In genomic region chr19:13330285-13330684, GRCh38 we compare ENCODE assay signal across 30 cellular contexts.
DNase-seq lines count a peak whose midpoint lies in the region; ATAC-seq, FAIRE-seq and TF ChIP-seq lines count a peak whose summit lies in the region.
"Had no signal": no experiment of that assay in that cellular context is flagged by ENCODE, and none has a peak within 500 bp of the region (broad histone marks: within the 10 kb centered on the region; RNA-seq: fewer than 3 reads in every experiment).

No MANE protein-coding gene starts in this region.

- ATAC-seq in HepG2: no peak
- ATAC-seq in right lobe of liver: no peak
- no peak for ATAC-seq in K562
- ATAC-seq: A549; CD8-positive, alpha-beta T cell had no signal

- H3K9ac ChIP-seq in HepG2 (ENCODE audit: insufficient read depth, low read depth, low read length) (no peak overlapping the region), K562 (ENCODE audit: insufficient read depth in 1 of 2, low read depth in 2 of 2, low read length in 2 of 2) (no peak overlapping the region)
- H3K9ac ChIP-seq: BLaER1; BLaER1 treated with 17β-estradiol and CSF1 and Interleukin-3, amounts not matched to agents 10 nM and 100 nM had no signal

- POLR2A ChIA-PET in HepG2 (lab: Yijun Ruan, JAX) (no interaction called here), K562 (lab: Yijun Ruan, JAX) (interaction anchor here (0.7 kb wide), 1 partner anchor 48 kb away, joined by 3 read pairs; no protein-coding TSS in a partner anchor)

- no TSS peak for BruUV-seq in HepG2 (replicated peaks; lab: Mats Ljungman, UMichigan)
- no TSS peak for BruUV-seq in K562 (replicated peaks; lab: Mats Ljungman, UMichigan)

- H3K36me3 ChIP-seq in HepG2 (replicated peaks in 1 of 2; ENCODE audit: control insufficient read depth in 1 of 2, insufficient read depth in 2 of 2, low read length in 2 of 2) (no peaks in the 10 kb centered on the region), right lobe of liver (no peaks in the 10 kb centered on the region), K562 (ENCODE audit: control insufficient read depth, insufficient read depth, low read length) (no peaks in the 10 kb centered on the region)
- H3K36me3 ChIP-seq: BE2C; BLaER1; BLaER1 treated with 17β-estradiol and CSF1 and Interleukin-3, amounts not matched to agents 10 nM and 100 nM had no signal

- H3K4me2 ChIP-seq in HepG2 (ENCODE audit: low read depth, low read length) (no peak overlapping the region), K562 (ENCODE audit: insufficient read depth, low read length) (no peak overlapping the region)
- H3K4me2 ChIP-seq: A549; BLaER1; BLaER1 treated with 17β-estradiol and CSF1 and Interleukin-3, amounts not matched to agents 10 nM and 100 nM had no signal

- intact Hi-C loops in HepG2 (cut with micrococcal nuclease; ENCODE audit: unreplicated experiment) (no loop called here), right lobe of liver (cut with DNase I) (no loop called here), K562 (cut with micrococcal nuclease) (no loop called here)

- CTCF ChIA-PET in HepG2 (lab: Yijun Ruan, JAX; ENCODE audit: low intra/inter-chr PET ratio, low total read pairs) (no interaction called here), K562 (lab: Yijun Ruan, JAX; ENCODE audit: low intra/inter-chr PET ratio) (interaction anchor here (0.7 kb wide), 1 partner anchor 806 kb away, joined by 3 read pairs; no protein-coding TSS in a partner anchor)

- FAIRE-seq in HepG2 (lab: Jason Lieb, UNC): no peak
- FAIRE-seq in K562 (lab: Jason Lieb, UNC): no peak
- FAIRE-seq: A204.1, A549, D721Med had no signal

- H2AFZ ChIP-seq in HepG2 (ENCODE audit: low read length) (no peak overlapping the region), K562 (ENCODE audit: low read depth, low read length) (no peak overlapping the region)

- TF ChIP-seq POLR2A in HepG2 (IDR thresholded peaks at IDR 0.05; ENCODE audit: insufficient read depth in 1 of 2, low read depth in 2 of 2, low read length in 2 of 2): no peak
- TF ChIP-seq POLR2A in right lobe of liver (IDR thresholded peaks at IDR 0.05): no peak
- TF ChIP-seq POLR2A in K562 (conservative IDR thresholded peaks at IDR 0.05): no peak

- TF ChIP-seq RAD21 in HepG2 (CRISPR knock-in tag; IDR thresholded peaks at IDR 0.05) (no peak), K562 (CRISPR knock-in tag; conservative IDR thresholded peaks at IDR 0.05 in 1 of 2, IDR thresholded peaks at IDR 0.05 in 1 of 2) (no peak)

- no peak overlapping the region for H3K4me3 ChIP-seq in HepG2 (replicated peaks in 1 of 3; ENCODE audit: insufficient read depth in 1 of 3, low read depth in 2 of 3, low read length in 3 of 3)
- no peak overlapping the region for H3K4me3 ChIP-seq in right lobe of liver
- no peak overlapping the region for H3K4me3 ChIP-seq in K562
- H3K4me3 ChIP-seq: A549; BLaER1; BLaER1 treated with 17β-estradiol and CSF1 and Interleukin-3, amounts not matched to agents 10 nM and 100 nM had no signal

- H3K9me1 ChIP-seq in K562 (ENCODE audit: control insufficient read depth, insufficient read depth, low read length): no peaks in the 10 kb centered on the region

- H3K27ac ChIP-seq in HepG2 (ENCODE audit: extremely low read length, insufficient read depth, low read length) (no peak overlapping the region), right lobe of liver (no peak overlapping the region), K562 (ENCODE audit: extremely low read depth, low read depth, low read length) (no peak overlapping the region)
- H3K27ac ChIP-seq: 22Rv1; A549; BLaER1; BLaER1 treated with 17β-estradiol and CSF1 and Interleukin-3, amounts not matched to agents 10 nM and 100 nM; C4-2B had no signal

- no peak for DNase-seq in HepG2 (ENCODE audit: low spot score)
- no peak for DNase-seq in right lobe of liver
- no peak for DNase-seq in K562 (ENCODE audit: extremely low read depth in 1 of 4, low spot score in 3 of 4)
- no peak for DNase-seq in NCI-H2227 treated with DMSO at 0.1 percent for 48 hours (lab: John Stamatoyannopoulos, UW)
- DNase-seq: 8988T; AML-193; BE2C; C1 segment of cervical spinal cord; Caco-2; Calu3; CD4-positive, alpha-beta memory T cell; CD4-positive, alpha-beta T cell; CD4-positive, CD25-positive, alpha-beta regulatory T cell; CD8-positive, alpha-beta memory T cell; CD8-positive, alpha-beta T cell; COR-L47; DMS 273 treated with DMSO at 0.1 percent for 48 hours; DMS153; DMS53; DMS79; DMS79 treated with DMSO at 0.1 percent for 48 hours; DND-41; EL had no signal

- H3K27me3 ChIP-seq in HepG2 (ENCODE audit: control insufficient read depth in 1 of 2, insufficient read depth in 2 of 2, low read length in 2 of 2) (no peaks in the 10 kb centered on the region), right lobe of liver (no peaks in the 10 kb centered on the region), K562 (ENCODE audit: control insufficient read depth in 2 of 2, insufficient read depth in 2 of 2, low read length in 2 of 2) (peaks cover 0 to 26% of the 10 kb centered on the region in 2 experiments; a peak in 3 of 5 replicates)
- H3K27me3 ChIP-seq: BE2C; BLaER1; BLaER1 treated with 17β-estradiol and CSF1 and Interleukin-3, amounts not matched to agents 10 nM and 100 nM had no signal

- 48% methylated on average over 6 of the region's 6 CpGs for WGBS in HepG2 (ENCODE audit: low lambda C conversion rate)
- 85% methylated on average over 6 of the region's 6 CpGs for WGBS in right lobe of liver (ENCODE audit: insufficient coverage, low coverage, low lambda C conversion rate, missing lambda C conversion rate)
- WGBS in K562 (ENCODE audit: insufficient coverage, low coverage, missing lambda C conversion rate): 1% methylated on average over 6 of the region's 6 CpGs

- H3K79me2 ChIP-seq in HepG2 (ENCODE audit: insufficient read depth, low read length) (no peaks in the 10 kb centered on the region), K562 (ENCODE audit: control insufficient read depth, insufficient read depth, low read length) (no peaks in the 10 kb centered on the region)

- H3K9me3 ChIP-seq in HepG2 (ENCODE audit: low read length) (peaks cover 4% of the 10 kb centered on the region; the same call in 1 of the 2 replicates), right lobe of liver (no peaks in the 10 kb centered on the region), K562 (replicated peaks; ENCODE audit: control insufficient read depth, insufficient read depth, low read depth, low read length) (no peaks in the 10 kb centered on the region)
- H3K9me3 ChIP-seq: BE2C, Caco-2 had no signal

- H4K20me1 ChIP-seq in HepG2 (ENCODE audit: insufficient read depth, low read length): no peaks in the 10 kb centered on the region
- H4K20me1 ChIP-seq in K562 (replicated peaks; ENCODE audit: control insufficient read depth, insufficient read depth, low read length): no peaks in the 10 kb centered on the region
- H4K20me1 ChIP-seq: BLaER1; BLaER1 treated with 17β-estradiol and CSF1 and Interleukin-3, amounts not matched to agents 10 nM and 100 nM had no signal

- in situ Hi-C loops in HepG2 (cut with HindIII; ENCODE audit: extremely low pct_ligation_motif_present, low pct_unique_long_range_greater_than_20kb): no loop called here
- in situ Hi-C loops in K562 (cut with MboI): no loop called here

- no peak for TF ChIP-seq CTCF in HepG2 (CRISPR knock-in tag; IDR thresholded peaks at IDR 0.05)
- TF ChIP-seq CTCF in right lobe of liver (IDR thresholded peaks at IDR 0.05): no peak
- TF ChIP-seq CTCF in K562 (IDR thresholded peaks at IDR 0.05 in 2 of 3, conservative IDR thresholded peaks at IDR 0.05 in 1 of 3; ENCODE audit: insufficient read depth in 2 of 3, low read depth in 1 of 3, low read length in 3 of 3): no peak

- no peaks in the 10 kb centered on the region for H3K4me1 ChIP-seq in HepG2 (ENCODE audit: insufficient read depth, low read length)
- no peaks in the 10 kb centered on the region for H3K4me1 ChIP-seq in right lobe of liver
- no peaks in the 10 kb centered on the region for H3K4me1 ChIP-seq in K562 (replicated peaks in 1 of 2; ENCODE audit: control insufficient read depth in 2 of 2, insufficient read depth in 2 of 2, low read length in 2 of 2)
- H3K4me1 ChIP-seq: A549; BE2C; BLaER1; BLaER1 treated with 17β-estradiol and CSF1 and Interleukin-3, amounts not matched to agents 10 nM and 100 nM; Caco-2 had no signal

- TF ChIP-seq EP300 in HepG2 (IDR thresholded peaks at IDR 0.05; ENCODE audit: low read depth in 2 of 2, low read length in 2 of 2): no peak
- no peak for TF ChIP-seq EP300 in HepG2 (CRISPR knock-in tag; IDR thresholded peaks at IDR 0.05; ENCODE audit: borderline replicate concordance)
- TF ChIP-seq EP300 in K562 (IDR thresholded peaks at IDR 0.05; ENCODE audit: low read length): no peak

TF ChIP-seq in HepG2, 621 proteins besides CTCF, POLR2A, EP300 and RAD21:
- TF ChIP-seq ZNF879 (CRISPR knock-in tag; IDR thresholded peaks at IDR 0.05): no peak
- TF ChIP-seq CEBPB (IDR thresholded peaks at IDR 0.05; ENCODE audit: borderline replicate concordance, low read depth, low read length): no peak
- peak; percentile 58 for TF ChIP-seq ZNF629 (CRISPR knock-in tag; conservative IDR thresholded peaks at IDR 0.05)
- TF ChIP-seq NFIC (IDR thresholded peaks at IDR 0.05; ENCODE audit: low read length): no peak

TF ChIP-seq in K562, 482 proteins besides CTCF, POLR2A, EP300 and RAD21 (continues in another document):
- TF ChIP-seq SRSF9 (IDR thresholded peaks at IDR 0.05; ENCODE audit: borderline replicate concordance, low read depth, low read length): no peak
- TF ChIP-seq THRB (CRISPR knock-in tag; conservative IDR thresholded peaks at IDR 0.05): no peak
- no peak for TF ChIP-seq SNIP1 (IDR thresholded peaks at IDR 0.05; ENCODE audit: low read depth)
- TF ChIP-seq RBM25 (IDR thresholded peaks at IDR 0.05; ENCODE audit: low read depth, low read length, severe bottlenecking): peak; percentile 89
- no peak for TF ChIP-seq NCOR1 (IDR thresholded peaks at IDR 0.05)
- TF ChIP-seq BCOR (IDR thresholded peaks at IDR 0.05): peak; percentile 62; the same call in 1 of the 2 replicates
- TF ChIP-seq E2F6 (IDR thresholded peaks at IDR 0.05; ENCODE audit: borderline replicate concordance in 1 of 2, extremely low read depth in 1 of 2, insufficient read depth in 1 of 2, insufficient read length in 1 of 2, low read depth in 1 of 2, low read length in 1 of 2, poor library complexity in 1 of 2, severe bottlenecking in 1 of 2): no peak

Comparison
In these comparisons a context has a peak if more than half of its experiments do, and no peak if none do; other contexts are left out.
1. Of the 241 proteins assayed by ChIP-seq in both HepG2 and K562: peak only in HepG2: none; only in K562: ADNP; in both: none; in neither: 239; mixed calls (peak in some experiments, not most) for 1.